Comparison of ENCODE assay signal across 11 cellular contexts in genomic region chr1:167723707-167724323, GRCh38. TPM values are rescaled to one million over a fixed set of nuclear protein-coding genes. Genes with fewer than 3 reads are reported as not detected.
DNase-seq lines count a peak whose midpoint lies in the region; ATAC-seq, FAIRE-seq and TF ChIP-seq lines count a peak whose summit lies in the region.
"Had no signal": no experiment of that assay in that cellular context is flagged by ENCODE, and none has a peak within 500 bp of the region (broad histone marks: within the 10 kb centered on the region; RNA-seq: fewer than 3 reads in every experiment).

No MANE protein-coding gene starts in this region.

- TF ChIP-seq EP300 in GM12878 (IDR thresholded peaks at IDR 0.05; ENCODE audit: borderline replicate concordance in 1 of 2, control insufficient read depth in 1 of 2, low read depth in 2 of 2, low read length in 2 of 2), result no peak

- no peak overlapping the region for H2AK5ac ChIP-seq in mesenchymal stem cell (ENCODE audit: low read length, severe bottlenecking)

- H3K23ac ChIP-seq in mesenchymal stem cell (ENCODE audit: low read length in 2 of 2), result no peak overlapping the region

- no peak overlapping the region for H2AFZ ChIP-seq in GM23248
- no peak overlapping the region for H2AFZ ChIP-seq in GM12878 (ENCODE audit: control insufficient read depth, low read depth, low read length)
- no peak overlapping the region for H2AFZ ChIP-seq in mesenchymal stem cell (ENCODE audit: low read depth, low read length)

- no peak overlapping the region for H2BK5ac ChIP-seq in mesenchymal stem cell (ENCODE audit: low read depth, low read length, poor library complexity, severe bottlenecking)

- no peak overlapping the region for H2BK12ac ChIP-seq in mesenchymal stem cell (ENCODE audit: low read length in 2 of 2)

- peak overlapping the region in 1 of 2 experiments; percentile 28 for H3K18ac ChIP-seq in mesenchymal stem cell (ENCODE audit: low read depth in 1 of 2, low read length in 2 of 2)

- in situ Hi-C loops in GM23248 (cut with MboI), result no loop called here
- in situ Hi-C loops in GM12878 (cut with MboI), result no loop called here

- peaks cover 3% of the 10 kb centered on the region for H3K79me1 ChIP-seq in mesenchymal stem cell (replicated peaks; ENCODE audit: low read length, poor library complexity, severe bottlenecking)

- peak overlapping the region; percentile 77 for H3K4me3 ChIP-seq in AG04449 (ENCODE audit: low read depth, low read length)
- peak overlapping the region; percentile 98 for H3K4me3 ChIP-seq in GM23248
- H3K4me3 ChIP-seq in GM12878, result peak overlapping the region; percentile 89
- peak overlapping the region in 1 of 2 experiments; percentile 91 for H3K4me3 ChIP-seq in mesenchymal stem cell (ENCODE audit: insufficient read depth in 1 of 2, low read depth in 1 of 2, low read length in 2 of 2)

- no peak overlapping the region for H4K8ac ChIP-seq in mesenchymal stem cell (ENCODE audit: low read length)

- POLR2A ChIA-PET in AG04449 (lab: Yijun Ruan, JAX) (no interaction called here), GM12878 (lab: Charles Lee) (interaction anchor here (0.7 to 2.9 kb wide), 6 partner anchors 9 to 359 kb away, joined by 3 to 11 read pairs (median 3); no protein-coding TSS in a partner anchor)

- 62 to 66% methylated on average over 2 of the region's 2 CpGs for WGBS in GM23248 (ENCODE audit: low coverage in 1 of 2, low lambda C conversion rate in 2 of 2, missing lambda C conversion rate in 2 of 2), 2 experiments
- WGBS in GM12878 (ENCODE audit: insufficient coverage, insufficient replicate concordance, low lambda C conversion rate, missing lambda C conversion rate), result 38% methylated on average over 2 of the region's 2 CpGs
- WGBS in mesenchymal stem cell, result 97% methylated on average over 1 of the region's 2 CpGs

- no peak for ATAC-seq in GM12878
- no peak for ATAC-seq in HG02678 (IDR thresholded peaks at IDR 0.05; ENCODE audit: unreplicated experiment)
- no peak for ATAC-seq in HG02938 (IDR thresholded peaks at IDR 0.05; ENCODE audit: unreplicated experiment)

- H3K4ac ChIP-seq in mesenchymal stem cell (ENCODE audit: low read depth in 1 of 2, low read length in 2 of 2), result no peak overlapping the region

- H4K91ac ChIP-seq in mesenchymal stem cell (ENCODE audit: low read length), result no peak overlapping the region

- H4K20me1 ChIP-seq in GM23248 (ENCODE audit: insufficient read depth) (peaks cover 28% of the 10 kb centered on the region), GM12878 (ENCODE audit: control insufficient read depth, insufficient read depth) (peaks cover 4% of the 10 kb centered on the region; the same call in 1 of the 2 replicates)

- H3F3A ChIP-seq in GM23248 (ENCODE audit: insufficient read depth), result peaks cover 30% of the 10 kb centered on the region

- no peak for FAIRE-seq in GM12878 (lab: Jason Lieb, UNC)

- H2BK15ac ChIP-seq in mesenchymal stem cell (ENCODE audit: low read depth, poor library complexity, severe bottlenecking), result no peak overlapping the region

- peaks cover 4% of the 10 kb centered on the region; the same call in 1 of the 2 replicates for H3K36me3 ChIP-seq in GM23248 (ENCODE audit: low read depth)
- no peaks in the 10 kb centered on the region; a peak in 1 of 4 replicates for H3K36me3 ChIP-seq in GM12878 (ENCODE audit: control insufficient read depth in 2 of 2, insufficient read depth in 2 of 2, low read length in 1 of 2)
- H3K36me3 ChIP-seq in mesenchymal stem cell (ENCODE audit: control insufficient read depth in 1 of 2, insufficient read depth in 2 of 2, low read depth in 1 of 2, low read length in 2 of 2), result no peaks in the 10 kb centered on the region

- H3K9me2 ChIP-seq in GM23248 (ENCODE audit: insufficient read depth), result no peaks in the 10 kb centered on the region

- H3K4me1 ChIP-seq in GM23248 (ENCODE audit: insufficient read depth) (peaks cover 35% of the 10 kb centered on the region), GM12878 (ENCODE audit: control insufficient read depth, insufficient read depth, low read length) (peaks cover 27% of the 10 kb centered on the region), mesenchymal stem cell (ENCODE audit: control insufficient read depth, insufficient read depth, low read depth, low read length) (peaks cover 6% of the 10 kb centered on the region)

- H3K79me2 ChIP-seq in GM23248 (ENCODE audit: insufficient read depth) (peaks cover 71% of the 10 kb centered on the region), GM12878 (ENCODE audit: control insufficient read depth, insufficient read depth, low read length) (peaks cover 64% of the 10 kb centered on the region)

- BruUV-seq in GM12878 (replicated peaks; lab: Mats Ljungman, UMichigan), result TSS peak; percentile 41

- H3K9me3 ChIP-seq in GM23248 (ENCODE audit: low read depth) (no peaks in the 10 kb centered on the region), GM12878 (replicated peaks; ENCODE audit: control insufficient read depth, insufficient read depth, low read length) (no peaks in the 10 kb centered on the region), mesenchymal stem cell (ENCODE audit: control insufficient read depth, low read length) (no peaks in the 10 kb centered on the region)

- DNase-seq in AG04449 (ENCODE audit: low read depth, low spot score) (no peak), GM23248 (no peak), GM12878 (ENCODE audit: low read depth, low spot score) (no peak), mesenchymal stem cell (no peak), NCI-H2107 (lab: John Stamatoyannopoulos, UW) (no peak), NCI-H510A (lab: John Stamatoyannopoulos, UW) (no peak)
- DNase-seq: activated naive CD8-positive, alpha-beta T cell treated with anti-CD3 and anti-CD28 coated beads, Interleukin-2, amount 10 ng/mL, durations not matched to agents 7 days and 5 days; hippocampal formation; retina had no signal

- peak overlapping the region; percentile 96 for H3K4me2 ChIP-seq in GM23248 (ENCODE audit: unreplicated experiment)
- peak overlapping the region; percentile 91 for H3K4me2 ChIP-seq in GM12878 (ENCODE audit: control insufficient read depth, insufficient read depth)
- H3K4me2 ChIP-seq in mesenchymal stem cell (ENCODE audit: low read length, poor library complexity, severe bottlenecking), result peak overlapping the region; percentile 54

- no peak overlapping the region for H3K27ac ChIP-seq in GM23248
- peak overlapping the region; percentile 10; the same call in 1 of the 2 replicates for H3K27ac ChIP-seq in GM12878 (ENCODE audit: control insufficient read depth, insufficient read depth)
- H3K27ac ChIP-seq in mesenchymal stem cell (ENCODE audit: low read length, poor library complexity, severe bottlenecking), result no peak overlapping the region

- H3K9ac ChIP-seq in GM23248 (peak overlapping the region; percentile 93), GM12878 (ENCODE audit: control insufficient read depth, insufficient read depth, low read length) (peak overlapping the region; percentile 42; the same call in 1 of the 2 replicates), mesenchymal stem cell (ENCODE audit: low read length) (peak overlapping the region; percentile 92)

- RAD21 ChIA-PET in GM12878 (lab: Charles Lee; ENCODE audit: unreplicated experiment), result interaction anchor here (1.5 to 2.8 kb wide), 4 partner anchors 29 to 359 kb away, joined by 4 to 15 read pairs (median 4); partner anchors contain the start of genes DCAF6 and MPC2

- SMC1A ChIA-PET in GM12878 (lab: Charles Lee; ENCODE audit: uncharacterized antibody, unreplicated experiment), result interaction anchor here (0.7 to 4.0 kb wide), 9 partner anchors 9 to 207 kb away, joined by 3 to 21 read pairs (median 4); no protein-coding TSS in a partner anchor

- TF ChIP-seq POLR2A in GM12878 (IDR thresholded peaks at IDR 0.05; ENCODE audit: low read depth, low read length), result no peak

- TF ChIP-seq RAD21 in GM12878 (IDR thresholded peaks at IDR 0.05; ENCODE audit: insufficient read depth, low read depth, low read length), result no peak

- H3K27me3 ChIP-seq in GM23248 (replicated peaks; ENCODE audit: insufficient read depth) (no peaks in the 10 kb centered on the region), GM12878 (replicated peaks in 1 of 2; ENCODE audit: control insufficient read depth in 2 of 2, insufficient read depth in 2 of 2, low read length in 1 of 2) (no peaks in the 10 kb centered on the region), mesenchymal stem cell (ENCODE audit: control insufficient read depth in 1 of 2, insufficient read depth in 1 of 2, low read length in 2 of 2) (no peaks in the 10 kb centered on the region)

- no peak overlapping the region for H2BK120ac ChIP-seq in mesenchymal stem cell (ENCODE audit: low read depth, low read length)

- intact Hi-C loops in GM12878 (cut with micrococcal nuclease; ENCODE audit: unreplicated experiment), result no loop called here

- TF ChIP-seq CTCF in AG04449 (IDR thresholded peaks at IDR 0.05; ENCODE audit: insufficient read depth, low read length, missing control alignments) (no peak), GM12878 (IDR thresholded peaks at IDR 0.05 in 2 of 3, conservative IDR thresholded peaks at IDR 0.05 in 1 of 3; ENCODE audit: control insufficient read depth in 2 of 3, extremely low read depth in 1 of 3, insufficient read depth in 1 of 3, low read depth in 3 of 3, low read length in 3 of 3) (no peak)

- CTCF ChIA-PET in AG04449 (lab: Yijun Ruan, JAX), result interaction anchor here (1.4 to 4.6 kb wide), 4 partner anchors 9 to 358 kb away, joined by 3 to 26 read pairs (median 10); no protein-coding TSS in a partner anchor
- CTCF ChIA-PET in GM12878 (lab: Yijun Ruan, JAX), result interaction anchor here (1.0 to 2.7 kb wide), 4 partner anchors 9 to 359 kb away, joined by 3 to 11 read pairs (median 9); no protein-coding TSS in a partner anchor

- H3K14ac ChIP-seq in mesenchymal stem cell (ENCODE audit: low read length in 2 of 2), result peak overlapping the region in 1 of 2 experiments; percentile 44

RNA-seq across cellular contexts. Expression of gene MPZL1, which starts 2.0 kb away (rescaled TPM):
- total RNA-seq in GM23248 (2014; rRNA removed; shearing (Covaris generic)), result 144 and 189 TPM in 2 replicates
- polyA plus RNA-seq in GM23248 (2016; fragmentation: Nextera tagmentation; extraction: Ambion mirVana) (284 and 289 TPM in 2 replicates), GM12878 (2011; rRNA removed) (51.5 and 54.3 TPM in 2 replicates), GM12878 (2014; fragmentation: Illumina TruSeq; extraction: Trizol) (54.6 and 61.8 TPM in 2 replicates), GM12878 (2014; fragmentation: Nextera tagmentation; extraction: Ambion mirVana) (10 to 100 TPM in 1 of 2 experiments, 1 to 10 TPM in 1; 9.8 to 12.0 TPM), GM12878 (2014; rRNA removed) (38.9 and 45.4 TPM in 2 replicates), GM12878 (2016; fragmentation: Nextera tagmentation; extraction: Ambion mirVana) (10 to 100 TPM; 59.2 to 60.9 TPM)
- total RNA-seq in GM12878 (2013; cell fraction: nucleolus; rRNA removed), result 68.4 and 72.7 TPM in 2 replicates
- total RNA-seq in GM12878 (2014; rRNA removed) (40.6 and 44.5 TPM in 2 replicates), GM12878 (2014; rRNA removed; fragmentation: Illumina TruSeq; extraction: Trizol) (45.4 and 46.4 TPM in 2 replicates), GM12878 (2021) (41.8 and 42.0 TPM in 2 replicates)
- polyA plus RNA-seq in GM12878 (2011; ENCODE audit: low read depth), result 14.5 TPM
- 30.4 and 34.3 TPM in 2 replicates for polyA plus RNA-seq in GM12878 (2011; cell fraction: cytosol; rRNA removed)
- polyA plus RNA-seq in GM12878 (2011; cell fraction: nucleus; rRNA removed), result 41.2 and 50.5 TPM in 2 replicates
- 19.9 and 23.7 TPM in 2 replicates for polyA plus RNA-seq in GM12878 (2012)
- polyA minus RNA-seq in GM12878 (2011; rRNA and poly(A)+ RNA removed), result 27.8 and 47.7 TPM in 2 replicates
- 15.1 and 16.2 TPM in 2 replicates for polyA minus RNA-seq in GM12878 (2011; cell fraction: cytosol; rRNA and poly(A)+ RNA removed)
- 15.6 and 20.3 TPM in 2 replicates for polyA minus RNA-seq in GM12878 (2011; cell fraction: nucleus; rRNA and poly(A)+ RNA removed)
- 124 TPM for polyA plus RNA-seq in mesenchymal stem cell (2013, experiment 1 of 2)
- 126 TPM for polyA plus RNA-seq in mesenchymal stem cell (2013, experiment 2 of 2)

Comparison
In these comparisons a context has a peak if more than half of its experiments do, and no peak if none do; other contexts are left out.
1. H3K9ac ChIP-seq: peak in every context shown above with its lines; median percentile 93 in GM23248; 92 in mesenchymal stem cell; 42 in GM12878.